4 cellular contexts compared by ENCODE assay signal in the genomic region with DNA sequence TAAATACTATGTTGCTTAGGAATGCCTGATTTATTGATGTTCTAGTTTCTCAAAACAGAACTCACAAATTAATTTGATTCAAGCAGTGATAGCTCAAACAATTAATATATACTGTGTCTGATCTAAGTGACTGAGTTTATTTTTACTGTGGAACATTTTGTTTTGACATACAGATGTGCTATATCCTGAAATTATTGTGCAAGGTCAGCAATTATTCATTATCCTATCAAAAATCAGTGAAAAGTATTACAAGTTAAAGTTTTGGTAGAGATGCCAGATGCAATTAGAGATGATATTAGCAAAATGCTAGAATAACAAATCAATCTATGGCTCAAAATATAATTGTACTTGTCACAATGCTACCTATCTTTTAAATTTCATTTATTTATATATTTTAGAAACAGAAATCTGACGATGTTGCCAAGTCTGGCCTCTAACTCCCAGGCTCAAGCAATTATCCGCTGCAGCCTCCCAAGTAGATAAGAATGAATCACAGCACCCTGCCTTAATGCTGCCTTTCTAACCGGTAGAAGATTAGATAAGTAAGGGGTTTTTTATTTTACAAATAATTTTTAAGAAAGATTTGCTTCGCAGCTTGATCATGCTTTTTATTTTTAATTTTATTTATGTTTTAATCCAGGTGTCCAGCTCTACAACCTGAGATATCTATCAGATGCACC.
TF ChIP-seq lines count a peak whose summit lies in the region.

No MANE protein-coding gene starts in this region.

TF ChIP-seq in HepG2, 621 proteins besides CTCF, POLR2A, EP300 and RAD21:
- TF ChIP-seq RFXANK (CRISPR knock-in tag; IDR thresholded peaks at IDR 0.05), result no peak
- no peak for TF ChIP-seq SMYD3 (CRISPR knock-in tag; IDR thresholded peaks at IDR 0.05)
- no peak for TF ChIP-seq GTF3A (CRISPR knock-in tag; conservative IDR thresholded peaks at IDR 0.05)
- no peak for TF ChIP-seq ZNF850 (CRISPR knock-in tag; conservative IDR thresholded peaks at IDR 0.05)
- TF ChIP-seq CCAR2 (optimal IDR thresholded peaks at IDR 0.05; ENCODE audit: low read depth, low read length), result no peak
- peak; percentile 95 for TF ChIP-seq MAFF (IDR thresholded peaks at IDR 0.05; ENCODE audit: low read depth, low read length)
- TF ChIP-seq EEA1 (CRISPR knock-in tag; IDR thresholded peaks at IDR 0.05; ENCODE audit: borderline replicate concordance), result no peak
- TF ChIP-seq, protein P1, sequence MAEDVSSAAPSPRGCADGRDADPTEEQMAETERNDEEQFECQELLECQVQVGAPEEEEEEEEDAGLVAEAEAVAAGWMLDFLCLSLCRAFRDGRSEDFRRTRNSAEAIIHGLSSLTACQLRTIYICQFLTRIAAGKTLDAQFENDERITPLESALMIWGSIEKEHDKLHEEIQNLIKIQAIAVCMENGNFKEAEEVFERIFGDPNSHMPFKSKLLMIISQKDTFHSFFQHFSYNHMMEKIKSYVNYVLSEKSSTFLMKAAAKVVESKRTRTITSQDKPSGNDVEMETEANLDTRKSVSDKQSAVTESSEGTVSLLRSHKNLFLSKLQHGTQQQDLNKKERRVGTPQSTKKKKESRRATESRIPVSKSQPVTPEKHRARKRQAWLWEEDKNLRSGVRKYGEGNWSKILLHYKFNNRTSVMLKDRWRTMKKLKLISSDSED (CRISPR knock-in tag; IDR thresholded peaks at IDR 0.05), result no peak
- TF ChIP-seq MAFK (conservative IDR thresholded peaks at IDR 0.05 in 1 of 2, IDR thresholded peaks at IDR 0.05 in 1 of 2; ENCODE audit: low read length in 2 of 2), result peak; percentile 88 to 97
- TF ChIP-seq FOXO1 (CRISPR knock-in tag; IDR thresholded peaks at IDR 0.05), result no peak
- TF ChIP-seq SATB2 (CRISPR knock-in tag; IDR thresholded peaks at IDR 0.05), result no peak
- no peak for TF ChIP-seq NCOR1 (IDR thresholded peaks at IDR 0.05; ENCODE audit: borderline replicate concordance, low read length)
- no peak for TF ChIP-seq ZNF275 (CRISPR knock-in tag; IDR thresholded peaks at IDR 0.05; ENCODE audit: borderline replicate concordance)
- no peak for TF ChIP-seq ZNF570 (CRISPR knock-in tag; IDR thresholded peaks at IDR 0.05; ENCODE audit: borderline replicate concordance)

TF ChIP-seq in IMR-90, 13 proteins besides CTCF, POLR2A, EP300 and RAD21:
- peak; percentile 94 for TF ChIP-seq MAFK (IDR thresholded peaks at IDR 0.05; ENCODE audit: low read depth, low read length)
- TF ChIP-seq RFX5 (IDR thresholded peaks at IDR 0.05; ENCODE audit: low read depth, low read length), result no peak

TF ChIP-seq in K562, 482 proteins besides CTCF, POLR2A, EP300 and RAD21:
- TF ChIP-seq C11orf30 (IDR thresholded peaks at IDR 0.05; ENCODE audit: low read depth) (peak; percentile 44; the same call in 1 of the 2 replicates), ZNF583 (CRISPR knock-in tag; IDR thresholded peaks at IDR 0.05) (no peak), ZNF79 (CRISPR knock-in tag; IDR thresholded peaks at IDR 0.05; ENCODE audit: low read depth) (no peak), ZNF316 (IDR thresholded peaks at IDR 0.05) (peak; percentile 84), CTBP1 (IDR thresholded peaks at IDR 0.05; ENCODE audit: borderline replicate concordance) (no peak), MAFF (IDR thresholded peaks at IDR 0.05; ENCODE audit: low read length) (peak; percentile 89), MAFG (tag; conservative IDR thresholded peaks at IDR 0.05) (peak; percentile 57), MAFK (IDR thresholded peaks at IDR 0.05; ENCODE audit: low read length) (peak; percentile 92)

TF ChIP-seq in neural cell, 6 proteins besides CTCF, POLR2A, EP300 and RAD21:
- TF ChIP-seq MXI1 (conservative IDR thresholded peaks at IDR 0.05; ENCODE audit: poor library complexity, severe bottlenecking) (no peak), EZH2 (IDR thresholded peaks at IDR 0.05; ENCODE audit: borderline replicate concordance, insufficient read depth, low read length, poor library complexity, severe bottlenecking) (no peak), TAF1 (IDR thresholded peaks at IDR 0.05; ENCODE audit: low read depth) (no peak), POLR2AphosphoS5 (IDR thresholded peaks at IDR 0.05) (no peak), SMC3 (conservative IDR thresholded peaks at IDR 0.05; ENCODE audit: poor library complexity) (no peak), REST (IDR thresholded peaks at IDR 0.05; ENCODE audit: borderline replicate concordance) (no peak)
